1 cellular context compared by ENCODE assay signal in genomic region chr1:118116909-118117308, GRCh38.
TF ChIP-seq lines count a peak whose summit lies in the region.

No MANE protein-coding gene starts in this region.

TF ChIP-seq in WTC11, 78 proteins besides CTCF, POLR2A, EP300 and RAD21 (continued from another document):
- TF ChIP-seq E2F4 (CRISPR knock-in tag; IDR thresholded peaks at IDR 0.05; ENCODE audit: borderline replicate concordance, low read depth) (no peak), JAZF1 (CRISPR knock-in tag; IDR thresholded peaks at IDR 0.05) (no peak), FOXP1 (CRISPR knock-in tag; IDR thresholded peaks at IDR 0.05; ENCODE audit: borderline replicate concordance) (no peak), NR3C1 (CRISPR knock-in tag; conservative IDR thresholded peaks at IDR 0.05; ENCODE audit: low read depth) (no peak), ZNF317 (CRISPR knock-in tag; IDR thresholded peaks at IDR 0.05; ENCODE audit: borderline replicate concordance, low read depth) (no peak), ELF4 (CRISPR knock-in tag; IDR thresholded peaks at IDR 0.05; ENCODE audit: low read depth) (no peak)
